27 cellular contexts compared by ENCODE assay signal in the genomic region with DNA sequence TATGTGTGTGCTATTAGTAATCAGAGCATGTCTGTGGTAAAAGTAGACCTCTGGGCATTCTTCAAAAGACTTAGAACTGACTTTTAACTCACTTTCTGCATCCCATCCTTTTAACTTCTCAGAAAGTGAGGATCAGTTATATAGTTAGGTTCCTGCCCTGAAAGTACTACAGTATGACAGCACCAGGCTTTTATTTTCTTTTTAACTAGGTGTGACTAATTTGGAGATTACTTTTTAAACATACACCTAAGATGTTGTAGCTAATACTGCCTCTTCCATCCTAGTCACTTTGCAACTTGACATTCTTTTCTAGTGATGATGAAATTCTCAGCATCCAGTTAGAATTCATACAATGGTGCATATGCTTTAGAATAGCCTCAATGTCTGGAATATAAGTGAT. TPM values are rescaled to one million over a fixed set of nuclear protein-coding genes. Genes with fewer than 3 reads are reported as not detected.
DNase-seq lines count a peak whose midpoint lies in the region; ATAC-seq, FAIRE-seq and TF ChIP-seq lines count a peak whose summit lies in the region.
"Had no signal": no experiment of that assay in that cellular context is flagged by ENCODE, and none has a peak within 500 bp of the region (broad histone marks: within the 10 kb centered on the region; RNA-seq: fewer than 3 reads in every experiment).

No MANE protein-coding gene starts in this region.

- CTCF ChIA-PET in activated CD8-positive, alpha-beta T cell treated with anti-CD3 and anti-CD28 coated beads for 36 hours (lab: Charles Lee): interaction anchor here (0.5 to 4.9 kb wide), 5 partner anchors 9 to 89 kb away, joined by 3 to 16 read pairs (median 5); no protein-coding TSS in a partner anchor
- CTCF ChIA-PET in activated CD8-positive, alpha-beta T cell treated with anti-CD3 and anti-CD28 coated beads, Interleukin-2, amount 10 ng/mL, durations not matched to agents 7 days and 5 days (lab: Charles Lee): interaction anchor here (1.8 to 5.5 kb wide), 3 partner anchors 41 to 136 kb away, joined by 4 to 39 read pairs (median 15); no protein-coding TSS in a partner anchor

- H3K4me1 ChIP-seq in neutrophil (ENCODE audit: control insufficient read depth in 1 of 2, insufficient read depth in 1 of 2, low read depth in 1 of 2, low read length in 1 of 2): peaks cover 85 to 96% of the 10 kb centered on the region in 2 experiments
- H3K4me1 ChIP-seq: gastrocnemius medialis, prostate gland had no signal

- peak overlapping the region in 1 of 2 experiments; percentile 69 for H3K4me3 ChIP-seq in neutrophil (ENCODE audit: low read depth in 1 of 2, low read length in 1 of 2)
- H3K4me3 ChIP-seq: A549, gastrocnemius medialis, Peyer's patch, prostate gland, skin epidermis, vagina had no signal

- peaks cover 4% of the 10 kb centered on the region for H3K9me3 Mint-ChIP-seq in activated CD8-positive, alpha-beta T cell treated with anti-CD3 and anti-CD28 coated beads for 36 hours
- H3K9me3 Mint-ChIP-seq in activated CD8-positive, alpha-beta T cell treated with anti-CD3 and anti-CD28 coated beads, Interleukin-2, amount 10 ng/mL, durations not matched to agents 7 days and 5 days (ENCODE audit: insufficient read depth): no peaks in the 10 kb centered on the region
- peaks cover 0 to under 1% of the 10 kb centered on the region in 2 donors for H3K9me3 Mint-ChIP-seq in activated naive CD4-positive, alpha-beta T cell treated with anti-CD3 and anti-CD28 coated beads, Interleukin-2, amount 50 U/mL, for 72 hours
- H3K9me3 Mint-ChIP-seq: neural crest cell had no signal

- H3K27ac ChIP-seq in neutrophil: peak overlapping the region; percentile 97
- H3K27ac ChIP-seq: A549, C4-2B, gastrocnemius medialis, Peyer's patch, prostate gland, vagina had no signal

- intact Hi-C loops in activated CD8-positive, alpha-beta T cell treated with anti-CD3 and anti-CD28 coated beads for 36 hours (cut with micrococcal nuclease): no loop called here

- peak; percentile 44 for FAIRE-seq in GM19239 (lab: Jason Lieb, UNC)
- FAIRE-seq: A549 had no signal

- POLR2A ChIA-PET in activated CD8-positive, alpha-beta T cell treated with anti-CD3 and anti-CD28 coated beads for 36 hours (lab: Charles Lee): interaction anchor here (1.0 to 6.1 kb wide), 8 partner anchors 9 to 135 kb away, joined by 3 to 100 read pairs (median 14); partner anchors contain the start of gene RUNX1
- POLR2A ChIA-PET in activated CD8-positive, alpha-beta T cell treated with anti-CD3 and anti-CD28 coated beads, Interleukin-2, amount 10 ng/mL, durations not matched to agents 7 days and 5 days (lab: Charles Lee): interaction anchor here (3.1 kb wide), 1 partner anchor 22 kb away, joined by 56 read pairs; no protein-coding TSS in a partner anchor

- H3K27me3 ChIP-seq in neutrophil: no peaks in the 10 kb centered on the region
- H3K27me3 ChIP-seq: gastrocnemius medialis, Peyer's patch, vagina had no signal

- H3K36me3 Mint-ChIP-seq in activated CD8-positive, alpha-beta T cell treated with anti-CD3 and anti-CD28 coated beads for 36 hours (ENCODE audit: low read depth): peaks cover 8% of the 10 kb centered on the region
- peaks cover 9% of the 10 kb centered on the region for H3K36me3 Mint-ChIP-seq in activated CD8-positive, alpha-beta T cell treated with anti-CD3 and anti-CD28 coated beads, Interleukin-2, amount 10 ng/mL, durations not matched to agents 7 days and 5 days (ENCODE audit: low read depth)
- peaks cover 4 to 9% of the 10 kb centered on the region in 2 donors for H3K36me3 Mint-ChIP-seq in activated naive CD4-positive, alpha-beta T cell treated with anti-CD3 and anti-CD28 coated beads, Interleukin-2, amount 50 U/mL, for 72 hours

- H3K27ac Mint-ChIP-seq in activated CD8-positive, alpha-beta T cell treated with anti-CD3 and anti-CD28 coated beads for 36 hours: peak overlapping the region; percentile 78
- H3K27ac Mint-ChIP-seq in activated CD8-positive, alpha-beta T cell treated with anti-CD3 and anti-CD28 coated beads, Interleukin-2, amount 10 ng/mL, durations not matched to agents 7 days and 5 days: no peak overlapping the region
- peak overlapping the region; percentile 89 to 90 for H3K27ac Mint-ChIP-seq in activated naive CD4-positive, alpha-beta T cell treated with anti-CD3 and anti-CD28 coated beads, Interleukin-2, amount 50 U/mL, for 72 hours

- no peak overlapping the region for H3K4me3 Mint-ChIP-seq in activated CD8-positive, alpha-beta T cell treated with anti-CD3 and anti-CD28 coated beads for 36 hours
- no peak overlapping the region for H3K4me3 Mint-ChIP-seq in activated CD8-positive, alpha-beta T cell treated with anti-CD3 and anti-CD28 coated beads, Interleukin-2, amount 10 ng/mL, durations not matched to agents 7 days and 5 days
- H3K4me3 Mint-ChIP-seq: neural crest cell had no signal

- no peaks in the 10 kb centered on the region for H3K9me3 ChIP-seq in neutrophil
- H3K9me3 ChIP-seq: A549, gastrocnemius medialis, Peyer's patch, prostate gland, vagina had no signal

- no peak for DNase-seq in activated CD8-positive, alpha-beta T cell treated with anti-CD3 and anti-CD28 coated beads for 36 hours
- no peak for DNase-seq in activated CD8-positive, alpha-beta T cell treated with anti-CD3 and anti-CD28 coated beads, Interleukin-2, amount 10 ng/mL, durations not matched to agents 7 days and 5 days
- no peak for DNase-seq in GM19239 (ENCODE audit: insufficient read length, low spot score)
- no peak for DNase-seq in activated naive CD4-positive, alpha-beta T cell treated with anti-CD3 and anti-CD28 coated beads, Interleukin-2, amount 50 U/mL, for 72 hours (ENCODE audit: low spot score in 2 of 2)
- no peak for DNase-seq in kidney glomerular epithelial cell (lab: John Stamatoyannopoulos, UW)
- DNase-seq in NCI-H748 (lab: John Stamatoyannopoulos, UW; ENCODE audit: unreplicated experiment): no peak
- DNase-seq: activated CD4-positive, CD25-positive, alpha-beta regulatory T cell treated with anti-CD3 and anti-CD28 coated beads, Interleukin-2, amount 50 U/mL, for 72 hours; anterior cingulate cortex; central memory CD4-positive, alpha-beta T cell; gastrocnemius medialis; KG1; NCI-H1048; NCI-H2029 treated with DMSO at 0.1 percent for 48 hours; NCI-H446 treated with DMSO at 0.1 percent for 48 hours; Peyer's patch; stimulated activated CD4-positive, alpha-beta T cell treated with anti-CD3 and anti-CD28 coated beads, Interleukin-4, amount 100 ng/mL, for 24 hours; T-helper 9 cell had no signal

- ATAC-seq in activated CD8-positive, alpha-beta T cell treated with anti-CD3 and anti-CD28 coated beads for 36 hours: peak; percentile 41
- ATAC-seq in activated CD8-positive, alpha-beta T cell treated with anti-CD3 and anti-CD28 coated beads, Interleukin-2, amount 10 ng/mL, durations not matched to agents 7 days and 5 days: no peak
- ATAC-seq in activated naive CD4-positive, alpha-beta T cell treated with anti-CD3 and anti-CD28 coated beads, Interleukin-2, amount 50 U/mL, for 72 hours: peak; percentile 46 to 79
- ATAC-seq in HG03135 (IDR thresholded peaks at IDR 0.05; ENCODE audit: unreplicated experiment): no peak
- ATAC-seq: A549, esophagus mucosa, gastrocnemius medialis, HCT116 had no signal

- H3K27me3 Mint-ChIP-seq in activated CD8-positive, alpha-beta T cell treated with anti-CD3 and anti-CD28 coated beads for 36 hours: no peaks in the 10 kb centered on the region
- peaks cover 3% of the 10 kb centered on the region for H3K27me3 Mint-ChIP-seq in activated CD8-positive, alpha-beta T cell treated with anti-CD3 and anti-CD28 coated beads, Interleukin-2, amount 10 ng/mL, durations not matched to agents 7 days and 5 days (ENCODE audit: low read depth)

- H3K36me3 ChIP-seq in neutrophil: no peaks in the 10 kb centered on the region
- H3K36me3 ChIP-seq: gastrocnemius medialis, Peyer's patch, prostate gland, vagina had no signal

- peaks cover 85% of the 10 kb centered on the region for H3K4me1 Mint-ChIP-seq in activated CD8-positive, alpha-beta T cell treated with anti-CD3 and anti-CD28 coated beads for 36 hours (ENCODE audit: low read depth)
- H3K4me1 Mint-ChIP-seq in activated CD8-positive, alpha-beta T cell treated with anti-CD3 and anti-CD28 coated beads, Interleukin-2, amount 10 ng/mL, durations not matched to agents 7 days and 5 days (ENCODE audit: low read depth): peaks cover 80% of the 10 kb centered on the region

- TF ChIP-seq CTCF in activated CD8-positive, alpha-beta T cell treated with anti-CD3 and anti-CD28 coated beads for 36 hours (IDR thresholded peaks at IDR 0.05): no peak
- TF ChIP-seq CTCF in neutrophil (IDR thresholded peaks at IDR 0.05): no peak

RNA-seq across cellular contexts. Expression of gene RUNX1, which starts 24.6 kb away (rescaled TPM):
- 10 to 100 TPM; 18.7 to 19.0 TPM for total RNA-seq in activated CD8-positive, alpha-beta T cell treated with anti-CD3 and anti-CD28 coated beads for 36 hours
- 10 to 100 TPM; 10.4 to 10.6 TPM for total RNA-seq in activated CD8-positive, alpha-beta T cell treated with anti-CD3 and anti-CD28 coated beads, Interleukin-2, amount 10 ng/mL, durations not matched to agents 7 days and 5 days
- total RNA-seq in activated naive CD4-positive, alpha-beta T cell treated with anti-CD3 and anti-CD28 coated beads, Interleukin-2, amount 50 U/mL, for 72 hours: 10 to 100 TPM; 44.9 to 80.4 TPM

Comparison
In these comparisons a context has a peak if more than half of its experiments do, and no peak if none do; other contexts are left out.
1. ATAC-seq: peak in activated CD8-positive, alpha-beta T cell treated with anti-CD3 and anti-CD28 coated beads for 36 hours (single experiment) and activated naive CD4-positive, alpha-beta T cell treated with anti-CD3 and anti-CD28 coated beads, Interleukin-2, amount 50 U/mL, for 72 hours (2 of 2); none in activated CD8-positive, alpha-beta T cell treated with anti-CD3 and anti-CD28 coated beads, Interleukin-2, amount 10 ng/mL, durations not matched to agents 7 days and 5 days (single experiment) and HG03135 (single experiment).